8 cellular contexts compared by ENCODE assay signal in genomic region chr11:72413914-72414628, GRCh38. TPM values are rescaled to one million over a fixed set of nuclear protein-coding genes. Genes with fewer than 3 reads are reported as not detected.
DNase-seq lines count a peak whose midpoint lies in the region; ATAC-seq, FAIRE-seq and TF ChIP-seq lines count a peak whose summit lies in the region.

No MANE protein-coding gene starts in this region.

- H3K4me3 ChIP-seq in mammary epithelial cell (replicated peaks in 1 of 3; ENCODE audit: insufficient read depth in 1 of 3, low read depth in 2 of 3, low read length in 3 of 3) (no peak overlapping the region), kidney (ENCODE audit: low read length in 2 of 2) (no peak overlapping the region)

- CTCF ChIA-PET in CD4-positive, alpha-beta T cell (lab: Charles Lee), result interaction anchor here (0.6 to 2.9 kb wide), 4 partner anchors 10 to 21 kb away, joined by 3 to 19 read pairs (median 4); partner anchors contain the start of gene CLPB
- CTCF ChIA-PET in WTC11 (lab: Charles Lee) (interaction anchor here (0.5 to 3.0 kb wide), 44 partner anchors 8 to 375 kb away, joined by 3 to 73 read pairs (median 5); partner anchors contain the start of genes CLPB, INPPL1 and PHOX2A), mammary epithelial cell (lab: Charles Lee; ENCODE audit: low non-redundant PET) (interaction anchor here (0.6 kb wide), 1 partner anchor 220 kb away, joined by 3 read pairs; no protein-coding TSS in a partner anchor)

- POLR2A ChIA-PET in CD4-positive, alpha-beta T cell (lab: Charles Lee), result interaction anchor here (2.4 kb wide), 1 partner anchor 17 kb away, joined by 9 read pairs; no protein-coding TSS in a partner anchor
- POLR2A ChIA-PET in WTC11 (lab: Charles Lee), result no interaction called here

- H3K4me1 Mint-ChIP-seq in CD4-positive, alpha-beta T cell (ENCODE audit: low read depth), result peaks cover 41% of the 10 kb centered on the region
- H3K4me1 Mint-ChIP-seq in WTC11, result peaks cover 60% of the 10 kb centered on the region

- H3K9ac ChIP-seq in mammary epithelial cell (ENCODE audit: insufficient read depth, low read length), result no peak overlapping the region
- H3K9ac ChIP-seq in kidney (ENCODE audit: low read length in 2 of 2), result peak overlapping the region in 1 of 2 donors; percentile 46

- H2AFZ ChIP-seq in mammary epithelial cell (ENCODE audit: low read depth, low read length), result no peak overlapping the region

- no peaks in the 10 kb centered on the region for H3K4me1 ChIP-seq in mammary epithelial cell (ENCODE audit: insufficient read depth, low read length)
- peaks cover 8 to 15% of the 10 kb centered on the region in 2 donors for H3K4me1 ChIP-seq in kidney (ENCODE audit: control insufficient read depth in 1 of 2, insufficient read depth in 1 of 2, low read depth in 1 of 2, low read length in 2 of 2)

- H3K9me3 ChIP-seq in CD4-positive, alpha-beta T cell (ENCODE audit: control insufficient read depth, low read length), result no peaks in the 10 kb centered on the region
- H3K9me3 ChIP-seq in mammary epithelial cell (replicated peaks; ENCODE audit: insufficient read depth, low read length) (no peaks in the 10 kb centered on the region), kidney (ENCODE audit: control insufficient read depth in 1 of 2, low read length in 2 of 2) (no peaks in the 10 kb centered on the region)

- no peaks in the 10 kb centered on the region for H3K9me3 Mint-ChIP-seq in CD4-positive, alpha-beta T cell
- no peaks in the 10 kb centered on the region for H3K9me3 Mint-ChIP-seq in WTC11

- H3K36me3 ChIP-seq in mammary epithelial cell (ENCODE audit: insufficient read depth, low read length), result no peaks in the 10 kb centered on the region
- no peaks in the 10 kb centered on the region for H3K36me3 ChIP-seq in kidney (ENCODE audit: control insufficient read depth in 1 of 2, insufficient read depth in 2 of 2, low read length in 2 of 2)

- intact Hi-C loops in CD4-positive, alpha-beta T cell (cut with DNase I, micrococcal nuclease), result no loop called here
- intact Hi-C loops in mammary epithelial cell (cut with micrococcal nuclease), result loop anchor here (1.0 to 5.0 kb wide), 5 partner anchors 60 to 437 kb away; no protein-coding TSS in a partner anchor
- intact Hi-C loops in kidney (cut with DNase I), result no loop called here

- TF ChIP-seq CTCF in CD4-positive, alpha-beta T cell (IDR thresholded peaks at IDR 0.05), result peak; percentile 88
- TF ChIP-seq CTCF in WTC11 (IDR thresholded peaks at IDR 0.05) (peak; percentile 58), mammary epithelial cell (conservative IDR thresholded peaks at IDR 0.05 in 1 of 2, IDR thresholded peaks at IDR 0.05 in 1 of 2; ENCODE audit: extremely low read depth in 1 of 2, insufficient read depth in 1 of 2, low read depth in 1 of 2, low read length in 2 of 2) (peak; percentile 79 to 94), kidney (IDR thresholded peaks at IDR 0.05; ENCODE audit: borderline replicate concordance, extremely low read depth, insufficient read depth) (peak; percentile 85)

- in situ Hi-C loops in mammary epithelial cell (cut with MboI; ENCODE audit: low sequenced_read_pairs in 2 of 2), result loop anchor here in 1 of 2 donors (25.0 kb wide), 1 partner anchor 377 kb away; no protein-coding TSS in a partner anchor

- H3K36me3 Mint-ChIP-seq in CD4-positive, alpha-beta T cell (ENCODE audit: low read depth), result no peaks in the 10 kb centered on the region
- H3K36me3 Mint-ChIP-seq in WTC11, result no peaks in the 10 kb centered on the region

- H3K4me3 Mint-ChIP-seq in CD4-positive, alpha-beta T cell, result no peak overlapping the region
- H3K4me3 Mint-ChIP-seq in WTC11, result no peak overlapping the region

- 13% methylated on average over 3 of the region's 3 CpGs for WGBS in mammary epithelial cell (ENCODE audit: low coverage, missing lambda C conversion rate)

- H3K27me3 Mint-ChIP-seq in CD4-positive, alpha-beta T cell, result no peaks in the 10 kb centered on the region
- H3K27me3 Mint-ChIP-seq in WTC11 (ENCODE audit: low read depth), result no peaks in the 10 kb centered on the region

- H3K27ac ChIP-seq in CD4-positive, alpha-beta T cell (ENCODE audit: low read depth, low read length), result no peak overlapping the region
- no peak overlapping the region for H3K27ac ChIP-seq in mammary epithelial cell (ENCODE audit: insufficient read depth, low read depth, low read length)
- H3K27ac ChIP-seq in kidney (ENCODE audit: low read depth in 2 of 2, low read length in 2 of 2), result no peak overlapping the region

- no peaks in the 10 kb centered on the region for H4K20me1 ChIP-seq in mammary epithelial cell (ENCODE audit: insufficient read depth, low read length)

- FAIRE-seq in kidney (lab: Jason Lieb, UNC), result no peak

- ATAC-seq in CD4-positive, alpha-beta T cell (ENCODE audit: poor library complexity), result peak; percentile 72
- peak; percentile 65 for ATAC-seq in WTC11
- no peak for ATAC-seq in HG03342 (IDR thresholded peaks at IDR 0.05; ENCODE audit: unreplicated experiment)

- no TSS peak for BruUV-seq in mammary epithelial cell (replicated peaks; lab: Mats Ljungman, UMichigan)

- no peak overlapping the region for H3K27ac Mint-ChIP-seq in CD4-positive, alpha-beta T cell
- peak overlapping the region; percentile 18; the same call in 1 of the 2 replicates for H3K27ac Mint-ChIP-seq in WTC11

- dilution Hi-C loops in mammary epithelial cell (cut with HindIII; ENCODE audit: low sequenced_read_pairs), result no loop called here

- peak; percentile 63 to 80 (median 70) for DNase-seq in CD4-positive, alpha-beta T cell
- DNase-seq in HCEC 1CT, result peak; percentile 67
- DNase-seq in NCI-H2227 (lab: John Stamatoyannopoulos, UW; ENCODE audit: unreplicated experiment), result peak; percentile 78
- peak; percentile 78 for DNase-seq in WTC11 (ENCODE audit: low spot score)
- DNase-seq in mammary epithelial cell, result peak; percentile 62
- DNase-seq in kidney, result peak; percentile 92
- DNase-seq in stimulated activated CD4-positive, alpha-beta T cell treated with anti-CD3 and anti-CD28 coated beads, Interleukin-1b, Interleukin-23, amount 100 ng/mL, for 4 hours (ENCODE audit: low read depth in 2 of 2), result peak; percentile 59 to 73

- H3K4me2 ChIP-seq in mammary epithelial cell (ENCODE audit: insufficient read depth, low read depth, low read length), result no peak overlapping the region

- H3K79me2 ChIP-seq in mammary epithelial cell (ENCODE audit: insufficient read depth, low read length), result peaks cover 57% of the 10 kb centered on the region

- H3K27me3 ChIP-seq in CD4-positive, alpha-beta T cell (ENCODE audit: control insufficient read depth, insufficient read depth, low read length), result no peaks in the 10 kb centered on the region
- H3K27me3 ChIP-seq in mammary epithelial cell (ENCODE audit: insufficient read depth, low read length), result no peaks in the 10 kb centered on the region

TF ChIP-seq in WTC11, 78 proteins besides CTCF, POLR2A, EP300 and RAD21:
- TF ChIP-seq ATF1 (CRISPR knock-in tag; IDR thresholded peaks at IDR 0.05) (no peak), ZNF532 (CRISPR knock-in tag; IDR thresholded peaks at IDR 0.05; ENCODE audit: borderline replicate concordance) (no peak), ZNF121 (CRISPR knock-in tag; IDR thresholded peaks at IDR 0.05) (no peak)

RNA-seq across cellular contexts. Expression of gene CLPB, which starts 20.3 kb away (rescaled TPM):
- 1 to 10 TPM; 8.7 TPM for total RNA-seq in CD4-positive, alpha-beta T cell
- total RNA-seq in WTC11 (2021), result 24.9 to 28.3 TPM (median 26.8 TPM) in 3 replicates
- total RNA-seq in mammary epithelial cell, result 10 to 100 TPM; 33.2 to 42.7 TPM
- 30.7 TPM for polyA plus RNA-seq in mammary epithelial cell
- polyA minus RNA-seq in mammary epithelial cell, result 97.3 TPM
- 25.0 TPM for total RNA-seq in kidney
- polyA plus RNA-seq in kidney (ENCODE audit: insufficient read depth, low read depth, low replicate concordance), result 25.5 TPM
